In the genomic region with DNA sequence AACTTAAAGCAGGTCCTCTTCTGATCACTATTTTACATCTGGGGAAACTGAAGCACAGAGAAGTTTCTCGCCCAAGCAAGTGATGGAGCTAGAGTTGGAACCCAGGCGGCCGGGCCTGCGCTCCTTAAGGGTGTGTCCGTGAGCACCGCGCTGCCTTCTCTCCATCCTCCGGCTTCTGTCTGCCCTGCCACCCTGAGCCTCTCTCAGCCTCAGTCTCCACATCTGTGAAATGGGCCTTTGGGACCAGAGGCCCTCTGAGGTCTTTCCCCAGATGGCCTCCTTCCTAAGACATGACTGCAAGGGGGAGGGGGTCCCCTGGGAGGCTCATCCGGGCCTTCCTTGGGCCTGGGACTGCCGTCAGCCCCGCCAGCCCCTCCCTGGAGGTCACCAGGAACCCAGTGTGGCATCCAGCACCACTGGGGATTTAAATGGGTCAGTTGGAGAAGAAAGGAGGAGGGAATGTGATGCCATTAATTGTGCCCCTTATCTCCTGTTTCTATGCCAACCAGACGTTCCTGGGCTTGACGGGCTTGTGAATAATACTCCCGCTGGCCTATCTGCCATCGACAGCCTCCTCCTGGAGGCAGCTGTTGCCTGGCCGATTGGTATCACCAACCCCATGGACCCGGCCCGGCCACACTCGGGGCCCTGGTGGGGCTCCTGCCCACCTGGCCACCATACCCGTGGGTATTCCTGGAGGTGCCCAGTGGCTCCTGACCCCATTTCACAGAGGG, we compare ENCODE assay signal across 1 cellular context.
TF ChIP-seq lines count a peak whose summit lies in the region.

No MANE protein-coding gene starts in this region.

TF ChIP-seq in HepG2, 621 proteins besides CTCF, POLR2A, EP300 and RAD21:
- TF ChIP-seq, protein P1, sequence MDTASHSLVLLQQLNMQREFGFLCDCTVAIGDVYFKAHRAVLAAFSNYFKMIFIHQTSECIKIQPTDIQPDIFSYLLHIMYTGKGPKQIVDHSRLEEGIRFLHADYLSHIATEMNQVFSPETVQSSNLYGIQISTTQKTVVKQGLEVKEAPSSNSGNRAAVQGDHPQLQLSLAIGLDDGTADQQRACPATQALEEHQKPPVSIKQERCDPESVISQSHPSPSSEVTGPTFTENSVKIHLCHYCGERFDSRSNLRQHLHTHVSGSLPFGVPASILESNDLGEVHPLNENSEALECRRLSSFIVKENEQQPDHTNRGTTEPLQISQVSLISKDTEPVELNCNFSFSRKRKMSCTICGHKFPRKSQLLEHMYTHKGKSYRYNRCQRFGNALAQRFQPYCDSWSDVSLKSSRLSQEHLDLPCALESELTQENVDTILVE (CRISPR knock-in tag; IDR thresholded peaks at IDR 0.05): no peak
- TF ChIP-seq EEA1 (CRISPR knock-in tag; IDR thresholded peaks at IDR 0.05; ENCODE audit: borderline replicate concordance): 0 out of 2 replicates have a peak, but pooled peaks have one; percentile 40
- no peak for TF ChIP-seq ZNF839 (CRISPR knock-in tag; IDR thresholded peaks at IDR 0.05; ENCODE audit: borderline replicate concordance)
- TF ChIP-seq KDM1A (CRISPR knock-in tag; IDR thresholded peaks at IDR 0.05): peak; percentile 74; the same call in 1 of the 2 replicates
- TF ChIP-seq ADNP (CRISPR knock-in tag; IDR thresholded peaks at IDR 0.05): 0 out of 2 replicates have a peak, but pooled peaks have one; percentile 53
- no peak for TF ChIP-seq RBFOX2 (IDR thresholded peaks at IDR 0.05; ENCODE audit: low read depth, low read length)
- no peak for TF ChIP-seq FOXA1 (IDR thresholded peaks at IDR 0.05)
- TF ChIP-seq FOXA1 (CRISPR knock-in tag; IDR thresholded peaks at IDR 0.05): no peak
- 0 out of 2 replicates have a peak, but pooled peaks have one; percentile 31 for TF ChIP-seq SAFB2 (CRISPR knock-in tag; IDR thresholded peaks at IDR 0.05; ENCODE audit: borderline replicate concordance, low read depth)
- peak; percentile 51; the same call in 1 of the 2 replicates for TF ChIP-seq CHD4 (IDR thresholded peaks at IDR 0.05; ENCODE audit: borderline replicate concordance, low read length)
- TF ChIP-seq, protein P2, sequence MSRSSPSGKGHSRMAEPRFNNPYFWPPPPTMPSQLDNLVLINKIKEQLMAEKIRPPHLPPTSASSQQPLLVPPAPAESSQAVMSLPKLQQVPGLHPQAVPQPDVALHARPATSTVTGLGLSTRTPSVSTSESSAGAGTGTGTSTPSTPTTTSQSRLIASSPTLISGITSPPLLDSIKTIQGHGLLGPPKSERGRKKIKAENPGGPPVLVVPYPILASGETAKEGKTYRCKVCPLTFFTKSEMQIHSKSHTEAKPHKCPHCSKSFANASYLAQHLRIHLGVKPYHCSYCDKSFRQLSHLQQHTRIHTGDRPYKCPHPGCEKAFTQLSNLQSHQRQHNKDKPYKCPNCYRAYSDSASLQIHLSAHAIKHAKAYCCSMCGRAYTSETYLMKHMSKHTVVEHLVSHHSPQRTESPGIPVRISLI (CRISPR knock-in tag; IDR thresholded peaks at IDR 0.05; ENCODE audit: borderline replicate concordance): no peak
- no peak for TF ChIP-seq AGO1 (IDR thresholded peaks at IDR 0.05; ENCODE audit: low read depth, low read length, poor library complexity, severe bottlenecking)
- peak; percentile 52; the same call in 1 of the 2 replicates for TF ChIP-seq ZNF768 (CRISPR knock-in tag; IDR thresholded peaks at IDR 0.05)
- TF ChIP-seq ZNF687 (CRISPR knock-in tag; IDR thresholded peaks at IDR 0.05): 0 out of 2 replicates have a peak, but pooled peaks have one; percentile 17
- TF ChIP-seq NFATC3 (CRISPR knock-in tag; IDR thresholded peaks at IDR 0.05): no peak
- peak; percentile 93 for TF ChIP-seq ZMYM3 (CRISPR knock-in tag; IDR thresholded peaks at IDR 0.05)
- TF ChIP-seq PAXIP1 (CRISPR knock-in tag; conservative IDR thresholded peaks at IDR 0.05): no peak
- TF ChIP-seq NKX3-1 (CRISPR knock-in tag; IDR thresholded peaks at IDR 0.05): no peak
- peak; percentile 97 for TF ChIP-seq ZNF629 (CRISPR knock-in tag; conservative IDR thresholded peaks at IDR 0.05)
